In the genomic region with DNA sequence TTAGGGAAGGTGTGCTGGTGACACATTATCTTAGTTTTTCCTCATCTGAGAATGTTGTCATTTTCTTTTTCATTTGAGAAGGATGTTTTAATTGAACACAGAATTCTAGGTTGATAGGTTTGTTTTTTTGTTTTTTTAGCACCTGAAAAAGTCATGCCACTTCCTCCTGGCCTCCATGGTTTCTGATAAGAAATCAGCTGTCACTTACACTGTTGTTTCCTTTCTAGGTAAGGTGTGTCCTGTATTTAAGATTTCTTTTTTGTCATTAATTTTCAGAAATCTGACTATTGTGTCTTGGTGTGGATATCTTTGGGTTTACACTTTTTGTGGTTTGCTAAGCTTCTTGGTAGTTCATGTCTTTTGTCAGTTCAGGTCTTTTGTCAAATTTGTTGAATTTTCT, we compare ENCODE assay signal across 16 cellular contexts.
A peak's percentile ranks its signal among the peaks of the same experiment; 100 is the strongest.
DNase-seq lines count a peak whose midpoint lies in the region; ATAC-seq and TF ChIP-seq lines count a peak whose summit lies in the region.
"Had no signal": no experiment of that assay in that cellular context is flagged by ENCODE, and none has a peak within 500 bp of the region (broad histone marks: within the 10 kb centered on the region; RNA-seq: fewer than 3 reads in every experiment).

No MANE protein-coding gene starts in this region.

- H3K18ac ChIP-seq in mesendoderm (ENCODE audit: low read length): no peak overlapping the region

- H3K23ac ChIP-seq in mesendoderm (ENCODE audit: low read length): no peak overlapping the region

- H3K27ac ChIP-seq in HEK293 (ENCODE audit: extremely low read depth, low read depth, low read length): no peak overlapping the region
- no peak overlapping the region for H3K27ac ChIP-seq in mesendoderm (ENCODE audit: low read depth, low read length)
- no peak overlapping the region for H3K27ac ChIP-seq in caudate nucleus (ENCODE audit: low read depth, low read length)
- H3K27ac ChIP-seq in sigmoid colon: no peak overlapping the region
- H3K27ac ChIP-seq: BLaER1, PC-9 had no signal

- H4K5ac ChIP-seq in mesendoderm (ENCODE audit: low read length): no peak overlapping the region

- H3K4me1 ChIP-seq in HEK293 (ENCODE audit: control insufficient read depth, insufficient read depth, low read length) (no peaks in the 10 kb centered on the region), mesendoderm (ENCODE audit: control insufficient read depth, low read depth, low read length) (no peaks in the 10 kb centered on the region), sigmoid colon (no peaks in the 10 kb centered on the region)
- H3K4me1 ChIP-seq: BLaER1 had no signal

- intact Hi-C loops in sigmoid colon (cut with DNase I): no loop called here

- H2AK5ac ChIP-seq in mesendoderm (ENCODE audit: low read length): no peak overlapping the region

- peak overlapping the region; percentile 89 for H3K27ac Mint-ChIP-seq in activated T-cell treated with anti-CD3 and anti-CD28 coated beads, Interleukin-2, amount 50 U/mL, for 72 hours
- no peak overlapping the region for H3K27ac Mint-ChIP-seq in WTC11

- H2BK120ac ChIP-seq in mesendoderm (ENCODE audit: low read depth, low read length): no peak overlapping the region

- H3K4me1 Mint-ChIP-seq in activated T-cell treated with anti-CD3 and anti-CD28 coated beads, Interleukin-2, amount 50 U/mL, for 72 hours (ENCODE audit: low read depth): peaks cover 8% of the 10 kb centered on the region
- H3K4me1 Mint-ChIP-seq in activated T-cell treated with anti-CD3 and anti-CD28 coated beads, Interleukin-2, amount 50 U/mL, for 4 hours (ENCODE audit: low read depth): peaks cover 5% of the 10 kb centered on the region
- H3K4me1 Mint-ChIP-seq in WTC11: no peaks in the 10 kb centered on the region

- H3K4me3 Mint-ChIP-seq in activated T-cell treated with anti-CD3 and anti-CD28 coated beads, Interleukin-2, amount 50 U/mL, for 72 hours: no peak overlapping the region
- H3K4me3 Mint-ChIP-seq in activated T-cell treated with anti-CD3 and anti-CD28 coated beads, Interleukin-2, amount 50 U/mL, for 4 hours: no peak overlapping the region
- H3K4me3 Mint-ChIP-seq in WTC11: no peak overlapping the region

- H3K79me2 ChIP-seq in mesendoderm (ENCODE audit: control insufficient read depth, insufficient read depth, low read length): no peaks in the 10 kb centered on the region

- H3K4me2 ChIP-seq in mesendoderm (ENCODE audit: low read length): no peak overlapping the region
- H3K4me2 ChIP-seq: BLaER1, PC-9 had no signal

- no peak overlapping the region for H2BK15ac ChIP-seq in mesendoderm (replicated peaks; ENCODE audit: low read depth)

- H3K9me3 ChIP-seq in HEK293 (ENCODE audit: control insufficient read depth, insufficient read depth, low read depth, low read length): no peaks in the 10 kb centered on the region
- no peaks in the 10 kb centered on the region for H3K9me3 ChIP-seq in sigmoid colon
- H3K9me3 ChIP-seq: BLaER1 had no signal

- no peaks in the 10 kb centered on the region for H3K79me1 ChIP-seq in mesendoderm (ENCODE audit: low read length)

- DNase-seq in activated T-cell treated with anti-CD3 and anti-CD28 coated beads, Interleukin-2, amount 50 U/mL, for 72 hours: no peak
- no peak for DNase-seq in activated T-cell treated with anti-CD3 and anti-CD28 coated beads, Interleukin-2, amount 50 U/mL, for 4 hours
- DNase-seq in WTC11 (ENCODE audit: low spot score) (no peak), mesendoderm (peak; percentile 19), caudate nucleus (lab: John Stamatoyannopoulos, UW) (no peak), sigmoid colon (no peak)
- DNase-seq: CD4-positive, alpha-beta memory T cell; NCI-H1105; NCI-H2081 treated with DMSO at 0.1 percent for 48 hours; NCI-H2227 treated with DMSO at 0.1 percent for 48 hours; NCI-H524; NCI-H82; PC-9 had no signal

- H3K27me3 Mint-ChIP-seq in activated T-cell treated with anti-CD3 and anti-CD28 coated beads, Interleukin-2, amount 50 U/mL, for 72 hours (ENCODE audit: low read depth): no peaks in the 10 kb centered on the region
- H3K27me3 Mint-ChIP-seq in activated T-cell treated with anti-CD3 and anti-CD28 coated beads, Interleukin-2, amount 50 U/mL, for 4 hours (ENCODE audit: low read depth): no peaks in the 10 kb centered on the region
- H3K27me3 Mint-ChIP-seq in WTC11 (ENCODE audit: low read depth): no peaks in the 10 kb centered on the region
- H3K27me3 Mint-ChIP-seq: CD4-positive, alpha-beta memory T cell had no signal

- TF ChIP-seq CTCF in HEK293 (tag by site-specific recombination; IDR thresholded peaks at IDR 0.05) (no peak), WTC11 (IDR thresholded peaks at IDR 0.05) (no peak), sigmoid colon (IDR thresholded peaks at IDR 0.05) (no peak)

- no peak overlapping the region for H4K8ac ChIP-seq in mesendoderm (ENCODE audit: low read depth, low read length)

- no peak for TF ChIP-seq POLR2A in sigmoid colon (IDR thresholded peaks at IDR 0.05)

- CTCF ChIA-PET in HEK293 (lab: Yijun Ruan, JAX): no interaction called here
- CTCF ChIA-PET in WTC11 (lab: Charles Lee): no interaction called here

- H3K56ac ChIP-seq in mesendoderm (ENCODE audit: low read length): no peak overlapping the region

- no peak for TF ChIP-seq EP300 in sigmoid colon (IDR thresholded peaks at IDR 0.05)

- no peak overlapping the region for H2BK5ac ChIP-seq in mesendoderm (ENCODE audit: low read length)

- no peak overlapping the region for H3K4me3 ChIP-seq in HEK293 (ENCODE audit: low read depth, low read length)
- no peak overlapping the region for H3K4me3 ChIP-seq in mesendoderm (ENCODE audit: low read length)
- H3K4me3 ChIP-seq in sigmoid colon: no peak overlapping the region
- H3K4me3 ChIP-seq: BLaER1, PC-9 had no signal

- H3K9ac ChIP-seq in mesendoderm (ENCODE audit: low read length): no peak overlapping the region
- H3K9ac ChIP-seq: BLaER1 had no signal

- H3K9me3 Mint-ChIP-seq in activated T-cell treated with anti-CD3 and anti-CD28 coated beads, Interleukin-2, amount 50 U/mL, for 72 hours: peaks cover 5% of the 10 kb centered on the region in 2 donors
- peaks cover 10% of the 10 kb centered on the region for H3K9me3 Mint-ChIP-seq in activated T-cell treated with anti-CD3 and anti-CD28 coated beads, Interleukin-2, amount 50 U/mL, for 4 hours
- H3K9me3 Mint-ChIP-seq in WTC11: peaks cover 20% of the 10 kb centered on the region

- ATAC-seq in activated T-cell treated with anti-CD3 and anti-CD28 coated beads, Interleukin-2, amount 50 U/mL, for 72 hours (replicated peaks in 1 of 2): no peak
- no peak for ATAC-seq in activated T-cell treated with anti-CD3 and anti-CD28 coated beads, Interleukin-2, amount 50 U/mL, for 4 hours
- ATAC-seq in WTC11 (no peak), HG02623 (IDR thresholded peaks at IDR 0.05; ENCODE audit: unreplicated experiment) (no peak)

- H3K4ac ChIP-seq in mesendoderm (ENCODE audit: low read depth, low read length): no peak overlapping the region

- POLR2A ChIA-PET in HEK293 (lab: Yijun Ruan, JAX) (no interaction called here), WTC11 (lab: Charles Lee) (no interaction called here)

- H3K36me3 Mint-ChIP-seq in activated T-cell treated with anti-CD3 and anti-CD28 coated beads, Interleukin-2, amount 50 U/mL, for 72 hours (ENCODE audit: insufficient read depth in 2 of 2): peaks cover 23 to 46% of the 10 kb centered on the region in 2 donors
- H3K36me3 Mint-ChIP-seq in activated T-cell treated with anti-CD3 and anti-CD28 coated beads, Interleukin-2, amount 50 U/mL, for 4 hours (ENCODE audit: insufficient read depth): peaks cover 47% of the 10 kb centered on the region
- H3K36me3 Mint-ChIP-seq in WTC11: peaks cover 45% of the 10 kb centered on the region

- H3K27me3 ChIP-seq in mesendoderm (ENCODE audit: insufficient read depth, low read length, poor library complexity) (no peaks in the 10 kb centered on the region), sigmoid colon (no peaks in the 10 kb centered on the region)
- H3K27me3 ChIP-seq: BLaER1 had no signal

- H3K36me3 ChIP-seq in HEK293 (ENCODE audit: control insufficient read depth in 2 of 2, insufficient read depth in 1 of 2, low read length in 2 of 2): peaks cover 22 to 52% of the 10 kb centered on the region in 2 experiments
- no peaks in the 10 kb centered on the region for H3K36me3 ChIP-seq in mesendoderm (ENCODE audit: control insufficient read depth, insufficient read depth, low read length)
- H3K36me3 ChIP-seq in sigmoid colon: peaks cover 6 to 65% (median 21%) of the 10 kb centered on the region in 4 donors

TF ChIP-seq in HEK293, 187 proteins besides CTCF, POLR2A, EP300 and RAD21:
- TF ChIP-seq SETDB1 (IDR thresholded peaks at IDR 0.05; ENCODE audit: insufficient read length, low read length) (peak; percentile 69), ZNF157 (tag by site-specific recombination; IDR thresholded peaks at IDR 0.05) (no peak), TRIM28 (IDR thresholded peaks at IDR 0.05; ENCODE audit: borderline replicate concordance, low read length) (peak; percentile 37; the same call in 1 of the 2 replicates)

TF ChIP-seq in WTC11, 78 proteins besides CTCF, POLR2A, EP300 and RAD21:
- peak; percentile 89 for TF ChIP-seq ZNF317 (CRISPR knock-in tag; IDR thresholded peaks at IDR 0.05; ENCODE audit: borderline replicate concordance, low read depth)
- TF ChIP-seq ZNF219 (CRISPR knock-in tag; IDR thresholded peaks at IDR 0.05; ENCODE audit: borderline replicate concordance): no peak
- no peak for TF ChIP-seq TP53 (CRISPR knock-in tag; IDR thresholded peaks at IDR 0.05)
- TF ChIP-seq NFATC4 (CRISPR knock-in tag; IDR thresholded peaks at IDR 0.05): no peak
